ENCODE assay signal across 1 cellular context in genomic region chr4:825063-825968, GRCh38.
A peak's percentile ranks its signal among the peaks of the same experiment; 100 is the strongest.
TF ChIP-seq lines count a peak whose summit lies in the region.

No MANE protein-coding gene starts in this region.

TF ChIP-seq in HEK293, 187 proteins besides CTCF, POLR2A, EP300 and RAD21 (continued from another document):
- TF ChIP-seq ZBTB49 (tag by site-specific recombination; IDR thresholded peaks at IDR 0.05; ENCODE audit: low read depth) (no peak), ZBTB26 (tag by site-specific recombination; optimal IDR thresholded peaks at IDR 0.05) (peak; percentile 37), REST (tag by site-specific recombination; IDR thresholded peaks at IDR 0.05) (peak; percentile 82), ZNF211 (tag by site-specific recombination; IDR thresholded peaks at IDR 0.05; ENCODE audit: low read depth) (no peak), ZSCAN30 (tag by site-specific recombination; IDR thresholded peaks at IDR 0.05) (0 out of 2 replicates have a peak, but pooled peaks have one; percentile 20), ZNF394 (tag by site-specific recombination; IDR thresholded peaks at IDR 0.05; ENCODE audit: borderline replicate concordance) (peak; percentile 57; the same call in 1 of the 2 replicates)
